Comparison of ENCODE assay signal across 1 cellular context in genomic region chr6:41779793-41780622, GRCh38.
TF ChIP-seq lines count a peak whose summit lies in the region.

TSS of gene FRS3 (minus strand) at chr6:41779900. CDS start at chr6:41776987, 2,913 bp downstream.

TF ChIP-seq in K562, 482 proteins besides CTCF, POLR2A, EP300 and RAD21 (continued from another document):
- peak; percentile 55 for TF ChIP-seq PRDM10 (IDR thresholded peaks at IDR 0.05; ENCODE audit: partially characterized antibody)
- peak; percentile 91 for TF ChIP-seq TFAP4 (CRISPR knock-in tag; IDR thresholded peaks at IDR 0.05; ENCODE audit: borderline replicate concordance)
- no peak for TF ChIP-seq SREBF1 (IDR thresholded peaks at IDR 0.05; ENCODE audit: borderline replicate concordance, low read depth, low read length)
- peak; percentile 41 for TF ChIP-seq POLR2B (IDR thresholded peaks at IDR 0.05; ENCODE audit: low read depth, partially characterized antibody)
